9 cellular contexts compared by ENCODE assay signal in genomic region chr15:39582977-39583585, GRCh38. TPM values are rescaled to one million over a fixed set of nuclear protein-coding genes. Genes with fewer than 3 reads are reported as not detected.
DNase-seq lines count a peak whose midpoint lies in the region; ATAC-seq and TF ChIP-seq lines count a peak whose summit lies in the region.
"Had no signal": no experiment of that assay in that cellular context is flagged by ENCODE, and none has a peak within 500 bp of the region (broad histone marks: within the 10 kb centered on the region; RNA-seq: fewer than 3 reads in every experiment).

No MANE protein-coding gene starts in this region.

- H3K27ac Mint-ChIP-seq in osteocyte (ENCODE audit: unreplicated experiment): no peak overlapping the region
- H3K27ac Mint-ChIP-seq: activated T-cell treated with anti-CD3 and anti-CD28 coated beads, Interleukin-2, amount 50 U/mL, for 24 hours had no signal

- H3K27me3 ChIP-seq in BJ (ENCODE audit: control insufficient read depth, insufficient read depth, low read length) (no peaks in the 10 kb centered on the region), gastroesophageal sphincter (no peaks in the 10 kb centered on the region)

- no peaks in the 10 kb centered on the region for H3K9me3 Mint-ChIP-seq in osteocyte (ENCODE audit: unreplicated experiment)
- H3K9me3 Mint-ChIP-seq: activated T-cell treated with anti-CD3 and anti-CD28 coated beads, Interleukin-2, amount 50 U/mL, for 24 hours had no signal

- TF ChIP-seq POLR2A in gastroesophageal sphincter (IDR thresholded peaks at IDR 0.05): peak in 1 of 2 donors; percentile 20

- H3K27ac ChIP-seq in VCaP (peak overlapping the region; percentile 94), gastroesophageal sphincter (peak overlapping the region; percentile 13 to 98 (median 96))

- no peak for TF ChIP-seq EP300 in gastroesophageal sphincter (IDR thresholded peaks at IDR 0.05)

- peak overlapping the region; percentile 97 for H3K4me3 Mint-ChIP-seq in osteocyte (ENCODE audit: unreplicated experiment)
- H3K4me3 Mint-ChIP-seq: activated T-cell treated with anti-CD3 and anti-CD28 coated beads, Interleukin-2, amount 50 U/mL, for 24 hours had no signal

- H3K4me3 ChIP-seq in BJ (ENCODE audit: low read depth, low read length): peak overlapping the region; percentile 54
- peak overlapping the region; percentile 71 to 80 for H3K4me3 ChIP-seq in gastroesophageal sphincter

- H3K36me3 ChIP-seq in BJ (ENCODE audit: control insufficient read depth, insufficient read depth, low read length) (peaks cover 49% of the 10 kb centered on the region), gastroesophageal sphincter (peaks cover 0 to 62% of the 10 kb centered on the region in 2 donors)

- POLR2A ChIA-PET in BJ (lab: Charles Lee): interaction anchor here (0.6 to 4.4 kb wide), 8 partner anchors 72 to 403 kb away, joined by 3 to 88 read pairs (median 3); no protein-coding TSS in a partner anchor

- CTCF ChIA-PET in BJ (lab: Yijun Ruan, JAX): no interaction called here

- no peak for TF ChIP-seq CTCF in BJ (IDR thresholded peaks at IDR 0.05; ENCODE audit: insufficient read depth, low read depth, low read length)
- no peak for TF ChIP-seq CTCF in VCaP (conservative IDR thresholded peaks at IDR 0.05)
- TF ChIP-seq CTCF in gastroesophageal sphincter (IDR thresholded peaks at IDR 0.05): no peak
- no peak for TF ChIP-seq CTCF in osteocyte (IDR thresholded peaks at IDR 0.05)

- no peaks in the 10 kb centered on the region for H3K27me3 Mint-ChIP-seq in osteocyte (ENCODE audit: unreplicated experiment)

- peaks cover 58% of the 10 kb centered on the region for H3K36me3 Mint-ChIP-seq in osteocyte (ENCODE audit: unreplicated experiment)

- 41 to 44% methylated on average over 4 of the region's 4 CpGs for WGBS in gastroesophageal sphincter (ENCODE audit: low coverage in 1 of 2), 2 donors

- no peaks in the 10 kb centered on the region for H3K9me3 ChIP-seq in gastroesophageal sphincter

- DNase-seq in BJ (ENCODE audit: low read depth) (peak; percentile 9), osteocyte (ENCODE audit: extremely low spot score, unreplicated experiment) (no peak), COR-L47 (lab: John Stamatoyannopoulos, UW) (no peak), kidney tubule cell (ENCODE audit: low spot score) (no peak), OCI-M2 (lab: John Stamatoyannopoulos, UW; ENCODE audit: unreplicated experiment) (no peak)

- peaks cover 82% of the 10 kb centered on the region for H3K4me1 Mint-ChIP-seq in osteocyte (ENCODE audit: unreplicated experiment)

- ATAC-seq in gastroesophageal sphincter: no peak
- no peak for ATAC-seq in HG03354 (IDR thresholded peaks at IDR 0.05; ENCODE audit: poor library complexity, severe bottlenecking, unreplicated experiment)

- H3K4me1 ChIP-seq in gastroesophageal sphincter: peaks cover 3 to 91% (median 42%) of the 10 kb centered on the region in 3 donors

RNA-seq across cellular contexts. Expression of gene THBS1, which starts 2.2 kb away (rescaled TPM):
- polyA plus RNA-seq in BJ (2011; rRNA removed): 3,704 and 6,610 TPM in 2 replicates
- 19,882 and 20,500 TPM in 2 replicates for polyA minus RNA-seq in BJ (2011; rRNA and poly(A)+ RNA removed)
- total RNA-seq in gastroesophageal sphincter (1,000 to 10,000 TPM in 1 of 4 donors, 100 to 1,000 TPM in 3; 183 to 1,645 (median 277) TPM), osteocyte (812 and 849 TPM in 2 replicates)
